15 cellular contexts compared by ENCODE assay signal in genomic region chr13:33206425-33206824, GRCh38.
DNase-seq lines count a peak whose midpoint lies in the region; ATAC-seq and TF ChIP-seq lines count a peak whose summit lies in the region.
"Had no signal": no experiment of that assay in that cellular context is flagged by ENCODE, and none has a peak within 500 bp of the region (broad histone marks: within the 10 kb centered on the region; RNA-seq: fewer than 3 reads in every experiment).

No MANE protein-coding gene starts in this region.

- H3K4me1 Mint-ChIP-seq in GM23338, result peaks cover 20% of the 10 kb centered on the region
- peaks cover 7% of the 10 kb centered on the region for H3K4me1 Mint-ChIP-seq in activated naive CD4-positive, alpha-beta T cell treated with anti-CD3 and anti-CD28 coated beads for 36 hours (ENCODE audit: low read depth)

- H3K27me3 Mint-ChIP-seq in GM23338 (ENCODE audit: insufficient read depth, low read depth, poor library complexity), result peaks cover 2% of the 10 kb centered on the region
- H3K27me3 Mint-ChIP-seq in activated naive CD4-positive, alpha-beta T cell treated with anti-CD3 and anti-CD28 coated beads for 36 hours (ENCODE audit: low read depth), result peaks cover 28% of the 10 kb centered on the region
- H3K27me3 Mint-ChIP-seq: type B pancreatic cell had no signal

- no peak overlapping the region for H3K27ac Mint-ChIP-seq in GM23338
- H3K27ac Mint-ChIP-seq in activated naive CD4-positive, alpha-beta T cell treated with anti-CD3 and anti-CD28 coated beads for 36 hours, result no peak overlapping the region
- H3K27ac Mint-ChIP-seq: memory B cell had no signal

- no peaks in the 10 kb centered on the region for H4K20me1 ChIP-seq in GM23338 (replicated peaks; ENCODE audit: insufficient read depth)

- intact Hi-C loops in ascending aorta (cut with DNase I) (loop anchor here (5.0 kb wide), 1 partner anchor 99 kb away; no protein-coding TSS in a partner anchor), spleen (cut with DNase I; ENCODE audit: low total_unique reads) (no loop called here)
- intact Hi-C loops in activated naive CD4-positive, alpha-beta T cell treated with anti-CD3 and anti-CD28 coated beads for 36 hours (cut with micrococcal nuclease), result no loop called here

- 77 to 89% (median 84%) methylated on average over 3 of the region's 3 CpGs for WGBS in spleen, 5 donors

- H3K27me3 ChIP-seq in GM23338 (ENCODE audit: insufficient read depth), result no peaks in the 10 kb centered on the region
- no peaks in the 10 kb centered on the region for H3K27me3 ChIP-seq in ascending aorta
- H3K27me3 ChIP-seq in spleen (replicated peaks in 1 of 7), result no peaks in the 10 kb centered on the region

- no peaks in the 10 kb centered on the region for H3K79me2 ChIP-seq in GM23338 (replicated peaks; ENCODE audit: insufficient read depth)

- H3K4me1 ChIP-seq in GM23338 (ENCODE audit: insufficient read depth) (peaks cover 24% of the 10 kb centered on the region), ascending aorta (peaks cover 0 to 32% of the 10 kb centered on the region in 2 donors), spleen (peaks cover 20 to 51% (median 41%) of the 10 kb centered on the region in 6 donors)

- ATAC-seq in GM23338, result no peak
- no peak for ATAC-seq in HG02798 (IDR thresholded peaks at IDR 0.05; ENCODE audit: poor library complexity, unreplicated experiment)

- DNase-seq in GM23338 (ENCODE audit: low spot score) (no peak), ascending aorta (ENCODE audit: low spot score in 2 of 2) (no peak), foreskin fibroblast (peak; percentile 53 to 72), spleen (no peak), NCI-H1092 (lab: John Stamatoyannopoulos, UW) (no peak)
- no peak for DNase-seq in activated naive CD4-positive, alpha-beta T cell treated with anti-CD3 and anti-CD28 coated beads, Interleukin-2, amount 50 U/mL, for 16 hours
- no peak for DNase-seq in activated naive CD4-positive, alpha-beta T cell treated with anti-CD3 and anti-CD28 coated beads for 36 hours
- DNase-seq: activated CD8-positive, alpha-beta memory T cell treated with anti-CD3 and anti-CD28 coated beads, Interleukin-2, amount 50 U/mL, for 4 hours; NCI-H187 treated with DMSO at 0.1 percent for 48 hours; PC-9; right cardiac atrium had no signal

- H3K27ac ChIP-seq in GM23338 (ENCODE audit: low read depth), result no peak overlapping the region
- H3K27ac ChIP-seq in ascending aorta, result peak overlapping the region; percentile 63 to 82
- peak overlapping the region; percentile 0 to 81 (median 74) for H3K27ac ChIP-seq in spleen
- H3K27ac ChIP-seq: PC-9 had no signal

- peaks cover 5% of the 10 kb centered on the region; the same call in 1 of the 2 replicates for H3K9me2 ChIP-seq in GM23338 (ENCODE audit: insufficient read depth)

- H2AFZ ChIP-seq in GM23338, result no peak overlapping the region
- H2AFZ ChIP-seq: PC-9 had no signal

- no peak for TF ChIP-seq POLR2A in spleen (IDR thresholded peaks at IDR 0.05)

- no peaks in the 10 kb centered on the region; the same call in 2 of the 3 replicates for H3K9me3 Mint-ChIP-seq in GM23338
- H3K9me3 Mint-ChIP-seq in activated naive CD4-positive, alpha-beta T cell treated with anti-CD3 and anti-CD28 coated beads for 36 hours, result no peaks in the 10 kb centered on the region

- H3K9me3 ChIP-seq in ascending aorta (no peaks in the 10 kb centered on the region), spleen (no peaks in the 10 kb centered on the region)

- CTCF ChIA-PET in activated naive CD4-positive, alpha-beta T cell treated with anti-CD3 and anti-CD28 coated beads for 36 hours (lab: Charles Lee), result no interaction called here

- no peak overlapping the region for H3K4me3 Mint-ChIP-seq in GM23338
- no peak overlapping the region for H3K4me3 Mint-ChIP-seq in activated naive CD4-positive, alpha-beta T cell treated with anti-CD3 and anti-CD28 coated beads for 36 hours
- H3K4me3 Mint-ChIP-seq: memory B cell had no signal

- no peaks in the 10 kb centered on the region for H3K36me3 Mint-ChIP-seq in GM23338 (ENCODE audit: low read depth)
- H3K36me3 Mint-ChIP-seq in activated naive CD4-positive, alpha-beta T cell treated with anti-CD3 and anti-CD28 coated beads for 36 hours (ENCODE audit: low read depth), result no peaks in the 10 kb centered on the region
- H3K36me3 Mint-ChIP-seq: CD14-positive monocyte, memory B cell, type B pancreatic cell had no signal

- no peaks in the 10 kb centered on the region for H3K36me3 ChIP-seq in GM23338 (ENCODE audit: insufficient read depth)
- no peaks in the 10 kb centered on the region for H3K36me3 ChIP-seq in ascending aorta
- H3K36me3 ChIP-seq in spleen, result no peaks in the 10 kb centered on the region

- no peak overlapping the region for H3K4me3 ChIP-seq in GM23338
- H3K4me3 ChIP-seq in ascending aorta, result no peak overlapping the region
- no peak overlapping the region for H3K4me3 ChIP-seq in foreskin fibroblast (ENCODE audit: low read depth in 1 of 2, low read length in 2 of 2)
- H3K4me3 ChIP-seq in spleen, result no peak overlapping the region
- H3K4me3 ChIP-seq: PC-9 had no signal

- 0 out of 2 replicates have a peak overlapping the region, but pooled peaks have one; percentile 54 for H3K4me2 ChIP-seq in GM23338
- H3K4me2 ChIP-seq: PC-9 had no signal

- no peak for TF ChIP-seq CTCF in GM23338 (conservative IDR thresholded peaks at IDR 0.05; ENCODE audit: low read depth in 2 of 2)
- TF ChIP-seq CTCF in ascending aorta (IDR thresholded peaks at IDR 0.05), result no peak
- no peak for TF ChIP-seq CTCF in foreskin fibroblast (IDR thresholded peaks at IDR 0.05; ENCODE audit: low read depth, low read length)
- TF ChIP-seq CTCF in spleen (IDR thresholded peaks at IDR 0.05 in 8 of 11, conservative IDR thresholded peaks at IDR 0.05 in 3 of 11), result no peak

- no peaks in the 10 kb centered on the region for H3F3A ChIP-seq in GM23338 (replicated peaks; ENCODE audit: low read depth)

TF ChIP-seq in GM23338, 12 proteins besides CTCF, POLR2A, EP300 and RAD21:
- TF ChIP-seq ETS1 (IDR thresholded peaks at IDR 0.05), result no peak
- no peak for TF ChIP-seq EZH2 (IDR thresholded peaks at IDR 0.05; ENCODE audit: low read depth, unreplicated experiment)

Comparison
In these comparisons a context has a peak if more than half of its experiments do, and no peak if none do; other contexts are left out.
1. DNase-seq: peak in foreskin fibroblast (2 of 2); none in GM23338 (single experiment), ascending aorta (0 of 2), spleen (single experiment), activated naive CD4-positive, alpha-beta T cell treated with anti-CD3 and anti-CD28 coated beads, Interleukin-2, amount 50 U/mL, for 16 hours (single experiment), NCI-H1092 (single experiment) and activated naive CD4-positive, alpha-beta T cell treated with anti-CD3 and anti-CD28 coated beads for 36 hours (single experiment).